Comparison of ENCODE assay signal across 8 cellular contexts in genomic region chr4:24980064-24980690, GRCh38. TPM values are rescaled to one million over a fixed set of nuclear protein-coding genes. Genes with fewer than 3 reads are reported as not detected.
DNase-seq lines count a peak whose midpoint lies in the region; ATAC-seq and FAIRE-seq lines count a peak whose summit lies in the region.

No MANE protein-coding gene starts in this region.

- DNase-seq in NCI-H2227 treated with DMSO at 0.1 percent for 48 hours (lab: John Stamatoyannopoulos, UW) (peak; percentile 66), ecto neural progenitor cell (ENCODE audit: low spot score) (peak; percentile 66), memory B cell (ENCODE audit: low spot score in 2 of 2) (peak; percentile 53 to 59)
- DNase-seq in activated CD4-positive, alpha-beta T cell treated with anti-CD3 and anti-CD28 coated beads, Interleukin-2, amount 10 ng/mL, durations not matched to agents 24 days and 14 days = peak; percentile 86
- peak; percentile 14 for DNase-seq in stimulated activated CD8-positive, alpha-beta memory T cell treated with anti-CD3 and anti-CD28 coated beads, Interleukin-15, amount 100 ng/mL, for 1 hour (ENCODE audit: low read depth)

- peaks cover 10% of the 10 kb centered on the region for H3K4me1 Mint-ChIP-seq in activated CD4-positive, alpha-beta T cell treated with anti-CD3 and anti-CD28 coated beads, Interleukin-2, amount 10 ng/mL, durations not matched to agents 24 days and 14 days
- peaks cover under 1% of the 10 kb centered on the region for H3K4me1 Mint-ChIP-seq in memory B cell

- intact Hi-C loops in activated CD4-positive, alpha-beta T cell treated with anti-CD3 and anti-CD28 coated beads, Interleukin-2, amount 10 ng/mL, durations not matched to agents 24 days and 14 days (cut with micrococcal nuclease) = loop anchor here (1.0 kb wide), 2 partner anchors 165 to 387 kb away; no protein-coding TSS in a partner anchor

- H3K36me3 Mint-ChIP-seq in activated CD4-positive, alpha-beta T cell treated with anti-CD3 and anti-CD28 coated beads, Interleukin-2, amount 10 ng/mL, durations not matched to agents 24 days and 14 days (ENCODE audit: low read depth) = no peaks in the 10 kb centered on the region
- H3K36me3 Mint-ChIP-seq in memory B cell = no peaks in the 10 kb centered on the region

- peak overlapping the region; percentile 26 for H3K4me3 Mint-ChIP-seq in activated CD4-positive, alpha-beta T cell treated with anti-CD3 and anti-CD28 coated beads, Interleukin-2, amount 10 ng/mL, durations not matched to agents 24 days and 14 days
- H3K4me3 Mint-ChIP-seq in memory B cell = no peak overlapping the region

- peak; percentile 80 for ATAC-seq in HG02678 (IDR thresholded peaks at IDR 0.05; ENCODE audit: unreplicated experiment)
- peak; percentile 54 for ATAC-seq in memory B cell (ENCODE audit: low read depth)
- ATAC-seq in HG03025 (IDR thresholded peaks at IDR 0.05; ENCODE audit: low FRiP score, unreplicated experiment) = no peak

- peak; percentile 59 for FAIRE-seq in G401.6 (lab: Jason Lieb, UNC)

- H3K9me3 Mint-ChIP-seq in activated CD4-positive, alpha-beta T cell treated with anti-CD3 and anti-CD28 coated beads, Interleukin-2, amount 10 ng/mL, durations not matched to agents 24 days and 14 days = no peaks in the 10 kb centered on the region
- no peaks in the 10 kb centered on the region for H3K9me3 Mint-ChIP-seq in memory B cell

- no peak overlapping the region for H3K27ac Mint-ChIP-seq in activated CD4-positive, alpha-beta T cell treated with anti-CD3 and anti-CD28 coated beads, Interleukin-2, amount 10 ng/mL, durations not matched to agents 24 days and 14 days
- no peak overlapping the region for H3K27ac Mint-ChIP-seq in memory B cell

- peaks cover 19% of the 10 kb centered on the region for H3K27me3 Mint-ChIP-seq in activated CD4-positive, alpha-beta T cell treated with anti-CD3 and anti-CD28 coated beads, Interleukin-2, amount 10 ng/mL, durations not matched to agents 24 days and 14 days
- H3K27me3 Mint-ChIP-seq in memory B cell = peaks cover 9% of the 10 kb centered on the region

RNA-seq across cellular contexts. Expression of gene LGI2, which starts 50.6 kb away (rescaled TPM):
- total RNA-seq in activated CD4-positive, alpha-beta T cell treated with anti-CD3 and anti-CD28 coated beads, Interleukin-2, amount 10 ng/mL, durations not matched to agents 24 days and 14 days = not detected in 2 replicates

Comparison
In these comparisons a context has a peak if more than half of its experiments do, and no peak if none do; other contexts are left out.
1. DNase-seq: peak in every context shown above with its lines; median percentile 86 in activated CD4-positive, alpha-beta T cell treated with anti-CD3 and anti-CD28 coated beads, Interleukin-2, amount 10 ng/mL, durations not matched to agents 24 days and 14 days; 66 in NCI-H2227 treated with DMSO at 0.1 percent for 48 hours; 66 in ecto neural progenitor cell; 56 in memory B cell; 14 in stimulated activated CD8-positive, alpha-beta memory T cell treated with anti-CD3 and anti-CD28 coated beads, Interleukin-15, amount 100 ng/mL, for 1 hour.